ENCODE assay signal across 15 cellular contexts in genomic region chr1:221841291-221841982, GRCh38.
DNase-seq lines count a peak whose midpoint lies in the region; ATAC-seq and TF ChIP-seq lines count a peak whose summit lies in the region.
"Had no signal": no experiment of that assay in that cellular context is flagged by ENCODE, and none has a peak within 500 bp of the region (broad histone marks: within the 10 kb centered on the region; RNA-seq: fewer than 3 reads in every experiment).

No MANE protein-coding gene starts in this region.

- H2AFZ ChIP-seq in Loucy (ENCODE audit: low read length): no peak overlapping the region

- peak overlapping the region; percentile 89 to 92 for H3K27ac Mint-ChIP-seq in natural killer cell

- H3K9me3 ChIP-seq in Loucy (ENCODE audit: insufficient read depth, low read depth, low read length) (no peaks in the 10 kb centered on the region), adrenal gland (replicated peaks in 1 of 3) (no peaks in the 10 kb centered on the region)
- H3K9me3 ChIP-seq: body of pancreas had no signal

- no peaks in the 10 kb centered on the region for H3K9me3 Mint-ChIP-seq in natural killer cell

- H3K4me1 Mint-ChIP-seq in natural killer cell: peaks cover 37 to 42% of the 10 kb centered on the region in 2 donors

- H3K4me1 ChIP-seq in Loucy (ENCODE audit: insufficient read depth, low read length, poor library complexity, severe bottlenecking) (peaks cover 70% of the 10 kb centered on the region), adrenal gland (replicated peaks in 1 of 2) (no peaks in the 10 kb centered on the region)

- WGBS in adrenal gland, 4 donors: 61 to 76% (median 65%) methylated on average over 4 of the region's 4 CpGs

- TF ChIP-seq POLR2A in adrenal gland (IDR thresholded peaks at IDR 0.05): no peak

- H3K4me3 ChIP-seq in Loucy (ENCODE audit: low read length, poor library complexity, severe bottlenecking) (no peak overlapping the region), cardiac fibroblast (replicated peaks in 1 of 2; ENCODE audit: low read depth in 2 of 2, low read length in 2 of 2) (no peak overlapping the region), brain microvascular endothelial cell (ENCODE audit: low read depth, low read length) (no peak overlapping the region), adrenal gland (no peak overlapping the region)
- H3K4me3 ChIP-seq: body of pancreas had no signal

- peak; percentile 83 for DNase-seq in EH (ENCODE audit: low read depth)
- DNase-seq in cardiac fibroblast (ENCODE audit: low read depth in 2 of 2): peak; percentile 54 to 70
- no peak for DNase-seq in natural killer cell
- no peak for DNase-seq in brain microvascular endothelial cell
- no peak for DNase-seq in RPMI8226
- no peak for DNase-seq in adrenal gland
- no peak for DNase-seq in germinal center (ENCODE audit: low spot score)
- DNase-seq: activated CD8-positive, alpha-beta memory T cell treated with anti-CD3 and anti-CD28 coated beads for 24 hours; activated effector memory CD4-positive, alpha-beta T cell treated with Interleukin-2 at 50 U/mL for 16 hours; body of pancreas; islet precursor cell; NCI-H1930; SHP77 treated with DMSO at 0.1 percent for 48 hours; stimulated activated CD4-positive, alpha-beta T cell treated with anti-CD3 and anti-CD28 coated beads, Interleukin-4, amount 100 ng/mL, for 24 hours had no signal

- H3K4me3 Mint-ChIP-seq in natural killer cell: no peak overlapping the region

- 0 out of 2 replicates have a peak, but pooled peaks cover 4% of the 10 kb centered on the region for H3F3A ChIP-seq in Loucy (ENCODE audit: low read depth)

- H3K9me2 ChIP-seq in Loucy (replicated peaks; ENCODE audit: low read depth, low read length): no peaks in the 10 kb centered on the region

- in situ Hi-C loops in brain microvascular endothelial cell (cut with HindIII; ENCODE audit: low pct_ligation_motif_present, low sequenced_read_pairs): no loop called here

- TF ChIP-seq CTCF in Loucy (conservative IDR thresholded peaks at IDR 0.05; ENCODE audit: low read length): no peak
- TF ChIP-seq CTCF in cardiac fibroblast (IDR thresholded peaks at IDR 0.05; ENCODE audit: low read depth, low read length): no peak
- TF ChIP-seq CTCF in natural killer cell (IDR thresholded peaks at IDR 0.05): no peak
- no peak for TF ChIP-seq CTCF in brain microvascular endothelial cell (IDR thresholded peaks at IDR 0.05; ENCODE audit: low read depth, low read length, missing control alignments)
- no peak for TF ChIP-seq CTCF in adrenal gland (IDR thresholded peaks at IDR 0.05)

- peak overlapping the region; percentile 42 for H3K4me2 ChIP-seq in Loucy (ENCODE audit: low read depth, low read length, poor library complexity, severe bottlenecking)

- intact Hi-C loops in natural killer cell (cut with micrococcal nuclease): no loop called here
- intact Hi-C loops in adrenal gland (cut with DNase I): no loop called here

- H3K27me3 Mint-ChIP-seq in natural killer cell (ENCODE audit: low read depth in 2 of 2): no peaks in the 10 kb centered on the region

- no peak overlapping the region for H3K27ac ChIP-seq in brain microvascular endothelial cell
- H3K27ac ChIP-seq in adrenal gland: no peak overlapping the region
- H3K27ac ChIP-seq: body of pancreas had no signal

- no peak for ATAC-seq in natural killer cell

- no peaks in the 10 kb centered on the region for H4K20me1 ChIP-seq in Loucy (ENCODE audit: insufficient read depth, low read length, poor library complexity, severe bottlenecking)

- no peaks in the 10 kb centered on the region for H3K27me3 ChIP-seq in Loucy (ENCODE audit: insufficient read depth, low read length, poor library complexity, severe bottlenecking)
- no peaks in the 10 kb centered on the region for H3K27me3 ChIP-seq in brain microvascular endothelial cell (replicated peaks)
- no peaks in the 10 kb centered on the region for H3K27me3 ChIP-seq in adrenal gland
- H3K27me3 ChIP-seq: body of pancreas had no signal

- no peaks in the 10 kb centered on the region for H3K36me3 Mint-ChIP-seq in natural killer cell

- H3K79me2 ChIP-seq in Loucy (ENCODE audit: insufficient read depth, low read length): no peaks in the 10 kb centered on the region

- H3K36me3 ChIP-seq in Loucy (ENCODE audit: insufficient read depth, low read length) (no peaks in the 10 kb centered on the region), brain microvascular endothelial cell (replicated peaks) (no peaks in the 10 kb centered on the region), adrenal gland (replicated peaks in 1 of 2) (no peaks in the 10 kb centered on the region)

- H3K9ac ChIP-seq in Loucy (ENCODE audit: low read depth, low read length, poor library complexity, severe bottlenecking): peak overlapping the region; percentile 34

Comparison
In these comparisons a context has a peak if more than half of its experiments do, and no peak if none do; other contexts are left out.
1. DNase-seq: peak in EH (single experiment) and cardiac fibroblast (2 of 2); none in natural killer cell (single experiment), brain microvascular endothelial cell (single experiment), RPMI8226 (single experiment), adrenal gland (0 of 7) and germinal center (single experiment).